ENCODE assay signal across 8 cellular contexts in genomic region chr5:134465856-134466240, GRCh38. TPM values are rescaled to one million over a fixed set of nuclear protein-coding genes. Genes with fewer than 3 reads are reported as not detected.
DNase-seq lines count a peak whose midpoint lies in the region; ATAC-seq, FAIRE-seq and TF ChIP-seq lines count a peak whose summit lies in the region.

No MANE protein-coding gene starts in this region.

- peak overlapping the region; percentile 82 for H2AFZ ChIP-seq in osteoblast (ENCODE audit: low read length)

- H3K9me3 Mint-ChIP-seq in activated naive CD8-positive, alpha-beta T cell (ENCODE audit: low read depth): no peaks in the 10 kb centered on the region

- H3K27me3 ChIP-seq in osteoblast (ENCODE audit: insufficient read depth, low read length) (no peaks in the 10 kb centered on the region), upper lobe of left lung (no peaks in the 10 kb centered on the region)

- peak; percentile 85 for FAIRE-seq in HTR-8/SVneo (lab: Jason Lieb, UNC)

- DNase-seq in DMS 273 (lab: John Stamatoyannopoulos, UW; ENCODE audit: unreplicated experiment) (peak; percentile 92), HTR-8/SVneo (ENCODE audit: insufficient read length, low spot score) (peak; percentile 90), SHP77 treated with DMSO at 0.1 percent for 48 hours (lab: John Stamatoyannopoulos, UW) (peak; percentile 27), glomerular visceral epithelial cell (ENCODE audit: extremely low spot score) (peak; percentile 96), osteoblast (ENCODE audit: insufficient read length, low spot score, missing footprints) (peak; percentile 98), upper lobe of left lung (peak; percentile 96 to 97)

- H3K4me1 ChIP-seq in osteoblast (ENCODE audit: insufficient read depth, low read length): peaks cover 25% of the 10 kb centered on the region
- peaks cover 20 to 40% (median 33%) of the 10 kb centered on the region in 4 donors for H3K4me1 ChIP-seq in upper lobe of left lung

- no peaks in the 10 kb centered on the region for H3K79me2 ChIP-seq in osteoblast (ENCODE audit: insufficient read depth, low read length)

- peak overlapping the region; percentile 61 for H3K27ac Mint-ChIP-seq in activated naive CD8-positive, alpha-beta T cell

- WGBS in upper lobe of left lung, 2 donors: 0 to 3% methylated on average over 5 to 13 of the region's 27 CpGs

- no peaks in the 10 kb centered on the region for H3K36me3 ChIP-seq in osteoblast (ENCODE audit: insufficient read depth, low read length)
- H3K36me3 ChIP-seq in upper lobe of left lung: no peaks in the 10 kb centered on the region

- H3K4me3 Mint-ChIP-seq in activated naive CD8-positive, alpha-beta T cell: peak overlapping the region; percentile 83

- H3K9me3 ChIP-seq in osteoblast (ENCODE audit: low read depth, low read length) (no peaks in the 10 kb centered on the region), upper lobe of left lung (no peaks in the 10 kb centered on the region)

- TF ChIP-seq EP300 in upper lobe of left lung (IDR thresholded peaks at IDR 0.05): peak in 2 of 4 donors; percentile 46 to 85

- H4K20me1 ChIP-seq in osteoblast (ENCODE audit: insufficient read depth, low read length): no peaks in the 10 kb centered on the region

- peaks cover 14% of the 10 kb centered on the region for H3K4me1 Mint-ChIP-seq in activated naive CD8-positive, alpha-beta T cell (ENCODE audit: low read depth)

- peak in 3 of 4 donors; percentile 57 to 94 (median 74) for TF ChIP-seq POLR2A in upper lobe of left lung (IDR thresholded peaks at IDR 0.05)

- TF ChIP-seq CTCF in osteoblast (IDR thresholded peaks at IDR 0.05; ENCODE audit: extremely low read depth, low read depth, low read length) (no peak), upper lobe of left lung (IDR thresholded peaks at IDR 0.05) (peak in 2 of 6 experiments; percentile 14 to 25)

- H3K27ac ChIP-seq in osteoblast (ENCODE audit: low read depth, low read length): peak overlapping the region; percentile 72
- peak overlapping the region; percentile 96 to 99 (median 97) for H3K27ac ChIP-seq in upper lobe of left lung

- H3K36me3 Mint-ChIP-seq in activated naive CD8-positive, alpha-beta T cell: no peaks in the 10 kb centered on the region

- H3K4me3 ChIP-seq in osteoblast (ENCODE audit: insufficient read depth, low read length): peak overlapping the region; percentile 64
- peak overlapping the region; percentile 16 to 62 (median 52) for H3K4me3 ChIP-seq in upper lobe of left lung

- ATAC-seq in GM21367 (IDR thresholded peaks at IDR 0.05; ENCODE audit: unreplicated experiment) (peak; percentile 73), upper lobe of left lung (ENCODE audit: low FRiP score in 2 of 2) (peak; percentile 94)

- H3K4me2 ChIP-seq in osteoblast (ENCODE audit: insufficient read depth, low read length): peak overlapping the region; percentile 75

- H3K27me3 Mint-ChIP-seq in activated naive CD8-positive, alpha-beta T cell: no peaks in the 10 kb centered on the region

RNA-seq across cellular contexts. Expression of gene CDKN2AIPNL, which starts 54.2 kb away (rescaled TPM):
- 17.4 and 20.3 TPM in 2 replicates for total RNA-seq in osteoblast
- 10 to 100 TPM in 4 of 6 donors, 1 to 10 TPM in 2; 2.1 to 18.5 (median 13.3) TPM for total RNA-seq in upper lobe of left lung

RNA-seq across cellular contexts. Expression of gene JADE2, which starts 59.6 kb away (rescaled TPM):
- total RNA-seq in osteoblast (22.7 and 26.8 TPM in 2 replicates), upper lobe of left lung (100 to 1,000 TPM in 1 of 6 donors, 10 to 100 TPM in 5; 51.5 to 102 (median 69.5) TPM)

Comparison
In these comparisons a context has a peak if more than half of its experiments do, and no peak if none do; other contexts are left out.
1. Peak in every context shown above with its lines: DNase-seq, ATAC-seq, H3K4me3 ChIP-seq and H3K27ac ChIP-seq.
2. DNase-seq: peak in every context shown above with its lines; median percentile 98 in osteoblast; 96 in upper lobe of left lung; 96 in glomerular visceral epithelial cell; 92 in DMS 273; 90 in HTR-8/SVneo; 27 in SHP77 treated with DMSO at 0.1 percent for 48 hours.